2 cellular contexts compared by ENCODE assay signal in genomic region chr1:165235158-165235776, GRCh38.
TF ChIP-seq lines count a peak whose summit lies in the region.

No MANE protein-coding gene starts in this region.

TF ChIP-seq in GM12878, 131 proteins besides CTCF, POLR2A, EP300 and RAD21:
- TF ChIP-seq, protein P1, sequence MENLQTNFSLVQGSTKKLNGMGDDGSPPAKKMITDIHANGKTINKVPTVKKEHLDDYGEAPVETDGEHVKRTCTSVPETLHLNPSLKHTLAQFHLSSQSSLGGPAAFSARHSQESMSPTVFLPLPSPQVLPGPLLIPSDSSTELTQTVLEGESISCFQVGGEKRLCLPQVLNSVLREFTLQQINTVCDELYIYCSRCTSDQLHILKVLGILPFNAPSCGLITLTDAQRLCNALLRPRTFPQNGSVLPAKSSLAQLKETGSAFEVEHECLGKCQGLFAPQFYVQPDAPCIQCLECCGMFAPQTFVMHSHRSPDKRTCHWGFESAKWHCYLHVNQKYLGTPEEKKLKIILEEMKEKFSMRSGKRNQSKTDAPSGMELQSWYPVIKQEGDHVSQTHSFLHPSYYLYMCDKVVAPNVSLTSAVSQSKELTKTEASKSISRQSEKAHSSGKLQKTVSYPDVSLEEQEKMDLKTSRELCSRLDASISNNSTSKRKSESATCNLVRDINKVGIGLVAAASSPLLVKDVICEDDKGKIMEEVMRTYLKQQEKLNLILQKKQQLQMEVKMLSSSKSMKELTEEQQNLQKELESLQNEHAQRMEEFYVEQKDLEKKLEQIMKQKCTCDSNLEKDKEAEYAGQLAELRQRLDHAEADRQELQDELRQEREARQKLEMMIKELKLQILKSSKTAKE (IDR thresholded peaks at IDR 0.05; ENCODE audit: low read depth, poor library complexity, severe bottlenecking), result no peak
- TF ChIP-seq SUZ12 (IDR thresholded peaks at IDR 0.05; ENCODE audit: unreplicated experiment), result peak; percentile 52
TF ChIP-seq in GM12878: peak in this region for 1.

TF ChIP-seq in HepG2, 621 proteins besides CTCF, POLR2A, EP300 and RAD21 (continued from another document):
- TF ChIP-seq POLR2G (IDR thresholded peaks at IDR 0.05; ENCODE audit: low read depth, low read length) (peak; percentile 34; the same call in 1 of the 2 replicates), ZNF33A (CRISPR knock-in tag; IDR thresholded peaks at IDR 0.05; ENCODE audit: borderline replicate concordance) (no peak), ZNF773 (CRISPR knock-in tag; IDR thresholded peaks at IDR 0.05; ENCODE audit: borderline replicate concordance) (no peak), ZNF687 (CRISPR knock-in tag; IDR thresholded peaks at IDR 0.05) (peak; percentile 57), RBFOX2 (IDR thresholded peaks at IDR 0.05; ENCODE audit: low read depth, low read length) (peak; percentile 78), NKX3-1 (CRISPR knock-in tag; IDR thresholded peaks at IDR 0.05) (no peak), HNRNPLL (IDR thresholded peaks at IDR 0.05; ENCODE audit: low read depth, low read length, poor library complexity, severe bottlenecking) (peak; percentile 55), IKZF4 (CRISPR knock-in tag; IDR thresholded peaks at IDR 0.05; ENCODE audit: borderline replicate concordance, low read depth, not compliant biosample characterization) (no peak), FOXK2 (IDR thresholded peaks at IDR 0.05) (no peak), AGO2 (optimal IDR thresholded peaks at IDR 0.05; ENCODE audit: low read depth, low read length) (peak; percentile 47), KLF6 (CRISPR knock-in tag; IDR thresholded peaks at IDR 0.05) (no peak)
